Comparison of ENCODE assay signal across 18 cellular contexts in the genomic region with DNA sequence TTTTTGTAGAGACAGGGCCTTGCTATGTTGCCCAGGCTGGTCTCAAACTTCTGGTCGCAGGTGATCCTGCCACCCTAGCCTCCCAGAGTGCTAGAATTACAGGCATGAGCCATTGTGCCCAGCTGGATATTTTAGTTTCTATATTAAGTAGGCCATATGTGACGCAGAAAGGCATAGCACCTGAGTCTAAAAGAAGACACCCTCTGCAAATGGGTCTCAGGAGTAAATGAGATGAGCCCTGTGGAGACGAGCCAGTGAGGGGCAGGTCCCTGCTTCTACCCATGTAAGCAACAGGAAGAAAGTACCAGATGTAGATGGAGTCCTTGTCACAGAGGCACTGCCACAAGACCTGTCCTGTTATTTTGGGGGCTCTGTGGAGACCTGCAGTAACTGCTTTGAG.
A peak's percentile ranks its signal among the peaks of the same experiment; 100 is the strongest.
DNase-seq lines count a peak whose midpoint lies in the region; ATAC-seq, FAIRE-seq and TF ChIP-seq lines count a peak whose summit lies in the region.
"Had no signal": no experiment of that assay in that cellular context is flagged by ENCODE, and none has a peak within 500 bp of the region (broad histone marks: within the 10 kb centered on the region; RNA-seq: fewer than 3 reads in every experiment).

No MANE protein-coding gene starts in this region.

- TF ChIP-seq POLR2A in gastrocnemius medialis (IDR thresholded peaks at IDR 0.05) (peak; percentile 18 to 25), right lobe of liver (IDR thresholded peaks at IDR 0.05) (no peak), H54 (IDR thresholded peaks at IDR 0.05; ENCODE audit: low read depth, low read length) (no peak)

- H3K4me1 ChIP-seq in gastrocnemius medialis (peaks cover 11 to 12% of the 10 kb centered on the region in 2 donors), right lobe of liver (no peaks in the 10 kb centered on the region)
- H3K4me1 ChIP-seq: BE2C had no signal

- intact Hi-C loops in gastrocnemius medialis (cut with DNase I; ENCODE audit: low total_unique reads), result loop anchor here (5.0 kb wide), 1 partner anchor 53 kb away; no protein-coding TSS in a partner anchor
- intact Hi-C loops in right lobe of liver (cut with DNase I), result no loop called here

- no peaks in the 10 kb centered on the region for H3K36me3 ChIP-seq in gastrocnemius medialis
- no peaks in the 10 kb centered on the region for H3K36me3 ChIP-seq in right lobe of liver
- H3K36me3 ChIP-seq: BE2C had no signal

- H3K27ac Mint-ChIP-seq in activated T-cell treated with anti-CD3 and anti-CD28 coated beads, Interleukin-2, amount 50 U/mL, for 72 hours, result peak overlapping the region; percentile 42
- H3K27ac Mint-ChIP-seq: CD4-positive, alpha-beta memory T cell; GM23338; H9 had no signal

- no peaks in the 10 kb centered on the region for H3K36me3 Mint-ChIP-seq in activated T-cell treated with anti-CD3 and anti-CD28 coated beads, Interleukin-2, amount 50 U/mL, for 72 hours (ENCODE audit: insufficient read depth in 2 of 2)
- H3K36me3 Mint-ChIP-seq in activated T-cell treated with anti-CD3 and anti-CD28 coated beads, Interleukin-2, amount 50 U/mL, for 4 hours (ENCODE audit: insufficient read depth), result no peaks in the 10 kb centered on the region
- H3K36me3 Mint-ChIP-seq: CD4-positive, alpha-beta memory T cell had no signal

- peak in 1 of 2 donors; percentile 64 for ATAC-seq in activated T-cell treated with anti-CD3 and anti-CD28 coated beads, Interleukin-2, amount 50 U/mL, for 72 hours (replicated peaks in 1 of 2)
- no peak for ATAC-seq in activated T-cell treated with anti-CD3 and anti-CD28 coated beads, Interleukin-2, amount 50 U/mL, for 4 hours
- ATAC-seq in gastrocnemius medialis (peak; percentile 27 to 91), right lobe of liver (no peak), HG02759 (IDR thresholded peaks at IDR 0.05; ENCODE audit: unreplicated experiment) (no peak)
- ATAC-seq: GM23338 had no signal

- no peaks in the 10 kb centered on the region for H3K9me3 Mint-ChIP-seq in activated T-cell treated with anti-CD3 and anti-CD28 coated beads, Interleukin-2, amount 50 U/mL, for 72 hours
- no peaks in the 10 kb centered on the region for H3K9me3 Mint-ChIP-seq in activated T-cell treated with anti-CD3 and anti-CD28 coated beads, Interleukin-2, amount 50 U/mL, for 4 hours
- H3K9me3 Mint-ChIP-seq: GM23338, H9 had no signal

- no peaks in the 10 kb centered on the region for H3K4me1 Mint-ChIP-seq in activated T-cell treated with anti-CD3 and anti-CD28 coated beads, Interleukin-2, amount 50 U/mL, for 72 hours (ENCODE audit: low read depth)
- H3K4me1 Mint-ChIP-seq in activated T-cell treated with anti-CD3 and anti-CD28 coated beads, Interleukin-2, amount 50 U/mL, for 4 hours (ENCODE audit: low read depth), result no peaks in the 10 kb centered on the region

- no peak for FAIRE-seq in H54 (lab: Jason Lieb, UNC)
- FAIRE-seq: G401.6, GM12892 had no signal

- no peaks in the 10 kb centered on the region for H3K27me3 Mint-ChIP-seq in activated T-cell treated with anti-CD3 and anti-CD28 coated beads, Interleukin-2, amount 50 U/mL, for 72 hours (ENCODE audit: low read depth)
- no peaks in the 10 kb centered on the region for H3K27me3 Mint-ChIP-seq in activated T-cell treated with anti-CD3 and anti-CD28 coated beads, Interleukin-2, amount 50 U/mL, for 4 hours (ENCODE audit: low read depth)
- H3K27me3 Mint-ChIP-seq: CD4-positive, alpha-beta memory T cell had no signal

- in situ Hi-C loops in gastrocnemius medialis (cut with MboI; ENCODE audit: low sequenced_read_pairs in 4 of 4), result no loop called here

- DNase-seq in activated T-cell treated with anti-CD3 and anti-CD28 coated beads, Interleukin-2, amount 50 U/mL, for 72 hours, result no peak
- no peak for DNase-seq in activated T-cell treated with anti-CD3 and anti-CD28 coated beads, Interleukin-2, amount 50 U/mL, for 4 hours
- DNase-seq in RPMI8226, result peak; percentile 14
- DNase-seq in gastrocnemius medialis, result peak in 1 of 2 donors; percentile 36
- no peak for DNase-seq in right lobe of liver
- no peak for DNase-seq in H54 (ENCODE audit: insufficient read length, low spot score)
- DNase-seq: 8988T; BE2C; CD4-positive, alpha-beta memory T cell; DMS153; DMS79 treated with DMSO at 0.1 percent for 48 hours; EL; H9 had no signal

- H3K4me3 Mint-ChIP-seq in activated T-cell treated with anti-CD3 and anti-CD28 coated beads, Interleukin-2, amount 50 U/mL, for 72 hours, result no peak overlapping the region
- no peak overlapping the region for H3K4me3 Mint-ChIP-seq in activated T-cell treated with anti-CD3 and anti-CD28 coated beads, Interleukin-2, amount 50 U/mL, for 4 hours
- H3K4me3 Mint-ChIP-seq: CD4-positive, alpha-beta memory T cell; GM23338; H9 had no signal

- 100% methylated on average over 2 of the region's 3 CpGs for WGBS in right lobe of liver (ENCODE audit: insufficient coverage, low coverage, low lambda C conversion rate, missing lambda C conversion rate)

- TF ChIP-seq CTCF in gastrocnemius medialis (IDR thresholded peaks at IDR 0.05 in 4 of 5, conservative IDR thresholded peaks at IDR 0.05 in 1 of 5), result no peak
- TF ChIP-seq CTCF in right lobe of liver (IDR thresholded peaks at IDR 0.05), result no peak

- H3K27me3 ChIP-seq in gastrocnemius medialis, result no peaks in the 10 kb centered on the region
- H3K27me3 ChIP-seq in right lobe of liver, result no peaks in the 10 kb centered on the region
- H3K27me3 ChIP-seq: BE2C had no signal

- H3K27ac ChIP-seq in gastrocnemius medialis (peak overlapping the region; percentile 48 to 80 (median 70)), right lobe of liver (no peak overlapping the region)
- H3K27ac ChIP-seq: C4-2B had no signal

- H3K9me3 ChIP-seq in gastrocnemius medialis, result no peaks in the 10 kb centered on the region
- H3K9me3 ChIP-seq in right lobe of liver, result no peaks in the 10 kb centered on the region
- H3K9me3 ChIP-seq: BE2C had no signal

- peak overlapping the region in 1 of 4 donors; percentile 16 for H3K4me3 ChIP-seq in gastrocnemius medialis
- no peak overlapping the region for H3K4me3 ChIP-seq in right lobe of liver
- H3K4me3 ChIP-seq: GM23338 had no signal

Comparison
In these comparisons a context has a peak if more than half of its experiments do, and no peak if none do; other contexts are left out.
1. ATAC-seq: peak in gastrocnemius medialis (2 of 2); none in activated T-cell treated with anti-CD3 and anti-CD28 coated beads, Interleukin-2, amount 50 U/mL, for 4 hours (0 of 2), right lobe of liver (0 of 4) and HG02759 (single experiment).
2. H3K27ac ChIP-seq: peak in gastrocnemius medialis (4 of 4); none in right lobe of liver (0 of 3).
3. POLR2A ChIP-seq: peak in gastrocnemius medialis (2 of 2); none in right lobe of liver (single experiment) and H54 (single experiment).